15 cellular contexts compared by ENCODE assay signal in the genomic region with DNA sequence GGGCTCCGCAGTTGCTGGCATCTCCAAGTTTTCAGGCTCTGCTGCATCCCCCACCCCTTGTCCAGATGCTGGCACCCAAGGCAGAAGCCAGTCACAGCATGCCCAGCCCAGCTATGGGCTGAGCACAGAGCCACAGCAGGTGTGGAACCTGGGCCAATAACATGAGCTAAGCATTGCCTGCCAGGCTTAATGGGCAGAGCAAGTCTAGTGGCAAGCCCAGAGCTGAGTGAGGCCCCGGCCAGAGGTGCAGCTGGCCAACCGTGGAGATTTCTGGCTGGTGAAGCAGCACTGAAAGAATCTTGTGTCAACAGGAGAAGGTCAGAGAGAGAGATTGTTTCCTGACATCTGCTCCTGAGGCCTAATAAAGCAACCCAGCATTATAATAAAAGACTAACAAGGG.
DNase-seq lines count a peak whose midpoint lies in the region; ATAC-seq and TF ChIP-seq lines count a peak whose summit lies in the region.
"Had no signal": no experiment of that assay in that cellular context is flagged by ENCODE, and none has a peak within 500 bp of the region (broad histone marks: within the 10 kb centered on the region; RNA-seq: fewer than 3 reads in every experiment).

No MANE protein-coding gene starts in this region.

- H3K9me3 Mint-ChIP-seq in MCF 10A (ENCODE audit: unreplicated experiment), result peaks cover 24% of the 10 kb centered on the region
- H3K9me3 Mint-ChIP-seq in activated CD4-positive, alpha-beta memory T cell treated with anti-CD3 and anti-CD28 coated beads, Interleukin-2, amount 10 ng/mL, durations not matched to agents 7 days and 5 days, result peaks cover 34% of the 10 kb centered on the region
- peaks cover 33% of the 10 kb centered on the region for H3K9me3 Mint-ChIP-seq in activated CD4-positive, alpha-beta T cell treated with anti-CD3 and anti-CD28 coated beads for 36 hours (ENCODE audit: low read depth)

- DNase-seq in DMS 273 (lab: John Stamatoyannopoulos, UW; ENCODE audit: unreplicated experiment) (peak; percentile 93), NCI-H2081 treated with DMSO at 0.1 percent for 48 hours (lab: John Stamatoyannopoulos, UW) (peak; percentile 38), MCF 10A (ENCODE audit: unreplicated experiment) (peak; percentile 47), left ventricle myocardium superior (peak; percentile 78)
- no peak for DNase-seq in stimulated activated CD4-positive, alpha-beta T cell treated with anti-CD3 and anti-CD28 coated beads, Interleukin-2, amount 100 ng/mL, for 24 hours
- no peak for DNase-seq in activated CD4-positive, alpha-beta memory T cell treated with anti-CD3 and anti-CD28 coated beads, Interleukin-2, amount 10 ng/mL, durations not matched to agents 7 days and 5 days
- no peak for DNase-seq in activated CD4-positive, alpha-beta T cell treated with anti-CD3 and anti-CD28 coated beads for 36 hours
- DNase-seq: activated CD8-positive, alpha-beta memory T cell treated with anti-CD3 and anti-CD28 coated beads, Interleukin-2, amount 10 ng/mL, durations not matched to agents 7 days and 5 days; activated naive CD4-positive, alpha-beta T cell treated with anti-CD3 and anti-CD28 coated beads, Interleukin-2, amount 10 ng/mL, durations not matched to agents 7 days and 5 days; effector CD8-positive, alpha-beta T cell; H9; NCI-H187 treated with DMSO at 0.1 percent for 48 hours had no signal

- peak; percentile 98 for ATAC-seq in left ventricle myocardium superior
- ATAC-seq in GM21526 (IDR thresholded peaks at IDR 0.05; ENCODE audit: low FRiP score, unreplicated experiment), result no peak
- no peak for ATAC-seq in activated CD4-positive, alpha-beta T cell treated with anti-CD3 and anti-CD28 coated beads for 36 hours
- ATAC-seq: activated CD8-positive, alpha-beta memory T cell treated with anti-CD3 and anti-CD28 coated beads, Interleukin-2, amount 10 ng/mL, durations not matched to agents 7 days and 5 days; K562; SK-N-SH treated with all-trans-retinoic acid at 6 μM for 48 hours had no signal

- no peaks in the 10 kb centered on the region for H3K36me3 Mint-ChIP-seq in MCF 10A (ENCODE audit: insufficient read depth, unreplicated experiment)
- H3K36me3 Mint-ChIP-seq in activated CD4-positive, alpha-beta memory T cell treated with anti-CD3 and anti-CD28 coated beads, Interleukin-2, amount 10 ng/mL, durations not matched to agents 7 days and 5 days (ENCODE audit: low read depth), result peaks cover 15% of the 10 kb centered on the region
- peaks cover 32% of the 10 kb centered on the region for H3K36me3 Mint-ChIP-seq in activated CD4-positive, alpha-beta T cell treated with anti-CD3 and anti-CD28 coated beads for 36 hours (ENCODE audit: low read depth)

- H3K27ac Mint-ChIP-seq in MCF 10A (ENCODE audit: low read depth, unreplicated experiment), result no peak overlapping the region
- no peak overlapping the region for H3K27ac Mint-ChIP-seq in activated CD4-positive, alpha-beta memory T cell treated with anti-CD3 and anti-CD28 coated beads, Interleukin-2, amount 10 ng/mL, durations not matched to agents 7 days and 5 days
- no peak overlapping the region for H3K27ac Mint-ChIP-seq in activated CD4-positive, alpha-beta T cell treated with anti-CD3 and anti-CD28 coated beads for 36 hours
- H3K27ac Mint-ChIP-seq: activated CD8-positive, alpha-beta memory T cell treated with anti-CD3 and anti-CD28 coated beads, Interleukin-2, amount 10 ng/mL, durations not matched to agents 7 days and 5 days; activated naive CD4-positive, alpha-beta T cell treated with anti-CD3 and anti-CD28 coated beads, Interleukin-2, amount 10 ng/mL, durations not matched to agents 7 days and 5 days; H9 had no signal

- TF ChIP-seq CTCF in MCF 10A (IDR thresholded peaks at IDR 0.05; ENCODE audit: unreplicated experiment), result no peak

- intact Hi-C loops in MCF 10A (cut with micrococcal nuclease), result no loop called here
- intact Hi-C loops in left ventricle myocardium superior (cut with micrococcal nuclease), result no loop called here
- intact Hi-C loops in activated CD4-positive, alpha-beta T cell treated with anti-CD3 and anti-CD28 coated beads for 36 hours (cut with DNase I, micrococcal nuclease), result no loop called here

- no peaks in the 10 kb centered on the region for H3K27me3 Mint-ChIP-seq in MCF 10A (ENCODE audit: insufficient read depth, unreplicated experiment)
- H3K27me3 Mint-ChIP-seq in activated CD4-positive, alpha-beta memory T cell treated with anti-CD3 and anti-CD28 coated beads, Interleukin-2, amount 10 ng/mL, durations not matched to agents 7 days and 5 days, result no peaks in the 10 kb centered on the region
- no peaks in the 10 kb centered on the region for H3K27me3 Mint-ChIP-seq in activated CD4-positive, alpha-beta T cell treated with anti-CD3 and anti-CD28 coated beads for 36 hours
- H3K27me3 Mint-ChIP-seq: activated CD8-positive, alpha-beta memory T cell treated with anti-CD3 and anti-CD28 coated beads, Interleukin-2, amount 10 ng/mL, durations not matched to agents 7 days and 5 days; activated naive CD4-positive, alpha-beta T cell treated with anti-CD3 and anti-CD28 coated beads, Interleukin-2, amount 10 ng/mL, durations not matched to agents 7 days and 5 days had no signal

- CTCF ChIA-PET in MCF 10A (lab: Yijun Ruan, JAX), result interaction anchor here (1.6 to 1.9 kb wide), 2 partner anchors 75 to 113 kb away, joined by 8 read pairs; no protein-coding TSS in a partner anchor
- CTCF ChIA-PET in activated CD4-positive, alpha-beta memory T cell treated with anti-CD3 and anti-CD28 coated beads, Interleukin-2, amount 10 ng/mL, durations not matched to agents 7 days and 5 days (lab: Charles Lee), result no interaction called here
- CTCF ChIA-PET in activated CD4-positive, alpha-beta T cell treated with anti-CD3 and anti-CD28 coated beads for 36 hours (lab: Charles Lee), result no interaction called here

- BruUV-seq in MCF 10A (replicated peaks; lab: Mats Ljungman, UMichigan), result no TSS peak

- no peaks in the 10 kb centered on the region for H3K4me1 Mint-ChIP-seq in MCF 10A (ENCODE audit: insufficient read depth, unreplicated experiment)
- no peaks in the 10 kb centered on the region for H3K4me1 Mint-ChIP-seq in activated CD4-positive, alpha-beta memory T cell treated with anti-CD3 and anti-CD28 coated beads, Interleukin-2, amount 10 ng/mL, durations not matched to agents 7 days and 5 days
- H3K4me1 Mint-ChIP-seq in activated CD4-positive, alpha-beta T cell treated with anti-CD3 and anti-CD28 coated beads for 36 hours, result no peaks in the 10 kb centered on the region
- H3K4me1 Mint-ChIP-seq: activated CD8-positive, alpha-beta memory T cell treated with anti-CD3 and anti-CD28 coated beads, Interleukin-2, amount 10 ng/mL, durations not matched to agents 7 days and 5 days; activated naive CD4-positive, alpha-beta T cell treated with anti-CD3 and anti-CD28 coated beads, Interleukin-2, amount 10 ng/mL, durations not matched to agents 7 days and 5 days; H9 had no signal

- H3K4me3 Mint-ChIP-seq in MCF 10A (ENCODE audit: unreplicated experiment), result no peak overlapping the region
- H3K4me3 Mint-ChIP-seq in activated CD4-positive, alpha-beta memory T cell treated with anti-CD3 and anti-CD28 coated beads, Interleukin-2, amount 10 ng/mL, durations not matched to agents 7 days and 5 days, result no peak overlapping the region
- no peak overlapping the region for H3K4me3 Mint-ChIP-seq in activated CD4-positive, alpha-beta T cell treated with anti-CD3 and anti-CD28 coated beads for 36 hours
- H3K4me3 Mint-ChIP-seq: activated CD8-positive, alpha-beta memory T cell treated with anti-CD3 and anti-CD28 coated beads, Interleukin-2, amount 10 ng/mL, durations not matched to agents 7 days and 5 days; activated naive CD4-positive, alpha-beta T cell treated with anti-CD3 and anti-CD28 coated beads, Interleukin-2, amount 10 ng/mL, durations not matched to agents 7 days and 5 days; H9 had no signal

- POLR2A ChIA-PET in MCF 10A (lab: Yijun Ruan, JAX), result interaction anchor here (1.5 kb wide), 1 partner anchor 11 kb away, joined by 7 read pairs; no protein-coding TSS in a partner anchor
- POLR2A ChIA-PET in activated CD4-positive, alpha-beta memory T cell treated with anti-CD3 and anti-CD28 coated beads, Interleukin-2, amount 10 ng/mL, durations not matched to agents 7 days and 5 days (lab: Charles Lee), result no interaction called here
- POLR2A ChIA-PET in activated CD4-positive, alpha-beta T cell treated with anti-CD3 and anti-CD28 coated beads for 36 hours (lab: Charles Lee), result no interaction called here

Comparison
In these comparisons a context has a peak if more than half of its experiments do, and no peak if none do; other contexts are left out.
1. DNase-seq: peak in DMS 273 (single experiment), NCI-H2081 treated with DMSO at 0.1 percent for 48 hours (single experiment), MCF 10A (single experiment) and left ventricle myocardium superior (single experiment); none in stimulated activated CD4-positive, alpha-beta T cell treated with anti-CD3 and anti-CD28 coated beads, Interleukin-2, amount 100 ng/mL, for 24 hours (0 of 2), activated CD4-positive, alpha-beta memory T cell treated with anti-CD3 and anti-CD28 coated beads, Interleukin-2, amount 10 ng/mL, durations not matched to agents 7 days and 5 days (single experiment) and activated CD4-positive, alpha-beta T cell treated with anti-CD3 and anti-CD28 coated beads for 36 hours (single experiment).